ENCODE assay signal across 17 cellular contexts in genomic region chr13:98493035-98493401, GRCh38.
DNase-seq lines count a peak whose midpoint lies in the region; ATAC-seq, FAIRE-seq and TF ChIP-seq lines count a peak whose summit lies in the region.
"Had no signal": no experiment of that assay in that cellular context is flagged by ENCODE, and none has a peak within 500 bp of the region (broad histone marks: within the 10 kb centered on the region; RNA-seq: fewer than 3 reads in every experiment).

No MANE protein-coding gene starts in this region.

- H2AFZ ChIP-seq in H1 (ENCODE audit: low read length) = no peak overlapping the region

- H3K4me2 ChIP-seq in H1 (ENCODE audit: insufficient read depth in 1 of 2, low read depth in 2 of 2, low read length in 2 of 2) = 0 out of 4 replicates have a peak overlapping the region, but pooled peaks of 1 of the 2 experiments have one; percentile 51

- TF ChIP-seq EP300 in H1 (IDR thresholded peaks at IDR 0.05; ENCODE audit: borderline replicate concordance in 1 of 2, low read depth in 2 of 2, low read length in 2 of 2) = no peak

- no peak overlapping the region for H3K4me3 Mint-ChIP-seq in Caco-2 (ENCODE audit: unreplicated experiment)
- H3K4me3 Mint-ChIP-seq: activated CD8-positive, alpha-beta memory T cell treated with anti-CD3 and anti-CD28 coated beads, Interleukin-2, amount 10 ng/mL, durations not matched to agents 7 days and 5 days had no signal

- TF ChIP-seq CTCF in Caco-2 (IDR thresholded peaks at IDR 0.05; ENCODE audit: insufficient read depth in 1 of 2, low read depth in 1 of 2, low read length in 1 of 2, severe bottlenecking in 1 of 2, unreplicated experiment in 1 of 2) (no peak), H1 (IDR thresholded peaks at IDR 0.05; ENCODE audit: control extremely low read depth in 1 of 3, insufficient read depth in 1 of 3, low read depth in 1 of 3, low read length in 3 of 3) (no peak)

- H3K4me3 ChIP-seq in Caco-2 (ENCODE audit: low read depth, low read length) (no peak overlapping the region), HUES64 (ENCODE audit: low read length) (no peak overlapping the region), H1 (ENCODE audit: extremely low read depth in 1 of 4, insufficient read depth in 2 of 4, low read depth in 3 of 4, low read length in 4 of 4) (no peak overlapping the region), rectal smooth muscle tissue (ENCODE audit: low read length) (no peak overlapping the region)
- H3K4me3 ChIP-seq: coronary artery, mucosa of descending colon had no signal

- H3K27me3 Mint-ChIP-seq in Caco-2 (ENCODE audit: insufficient read depth, unreplicated experiment) = no peaks in the 10 kb centered on the region
- H3K27me3 Mint-ChIP-seq: activated CD8-positive, alpha-beta memory T cell treated with anti-CD3 and anti-CD28 coated beads, Interleukin-2, amount 10 ng/mL, durations not matched to agents 7 days and 5 days had no signal

- H3K9me3 ChIP-seq in Caco-2 = no peaks in the 10 kb centered on the region
- no peaks in the 10 kb centered on the region for H3K9me3 ChIP-seq in HUES64 (ENCODE audit: insufficient read depth, low read depth, low read length)
- H3K9me3 ChIP-seq in H1 (ENCODE audit: insufficient read depth in 2 of 2, low read depth in 1 of 2, low read length in 1 of 2) = no peaks in the 10 kb centered on the region
- H3K9me3 ChIP-seq: mucosa of descending colon had no signal

- H4K5ac ChIP-seq in H1 (ENCODE audit: insufficient read length, low read depth, low read length) = peak overlapping the region; percentile 55

- DNase-seq in Caco-2 (no peak), H1 (ENCODE audit: low read depth in 1 of 2, low spot score in 2 of 2) (no peak), NCI-H2081 treated with DMSO at 0.1 percent for 48 hours (lab: John Stamatoyannopoulos, UW) (no peak)
- DNase-seq in stimulated activated CD4-positive, alpha-beta T cell treated with anti-CD3 and anti-CD28 coated beads, Interleukin-2, amount 100 ng/mL, for 24 hours = no peak
- DNase-seq: activated CD8-positive, alpha-beta memory T cell treated with anti-CD3 and anti-CD28 coated beads, Interleukin-2, amount 10 ng/mL, durations not matched to agents 7 days and 5 days; activated effector memory CD4-positive, alpha-beta T cell treated with Interleukin-2 at 50 U/mL for 16 hours; mucosa of descending colon; NCI-H748 treated with DMSO at 0.1 percent for 48 hours; T-helper 9 cell had no signal

- CTCF ChIA-PET in Caco-2 (lab: Charles Lee) = no interaction called here
- CTCF ChIA-PET in H1 (lab: Charles Lee; ENCODE audit: partially characterized antibody) = no interaction called here

- H4K20me1 ChIP-seq in H1 (replicated peaks in 1 of 2; ENCODE audit: control insufficient read depth in 1 of 2, insufficient read depth in 2 of 2, low read length in 2 of 2) = peaks cover 13 to 27% of the 10 kb centered on the region in 2 experiments

- over 99% methylated on average over 5 of the region's 5 CpGs for WGBS in HUES64
- 93% methylated on average over 5 of the region's 5 CpGs; no CpG with 5 or more reads in 1 of the 2 experiments for WGBS in H1 (ENCODE audit: extremely low coverage in 1 of 2, insufficient coverage in 1 of 2, insufficient read length in 1 of 2, insufficient replicate concordance in 2 of 2, low coverage in 1 of 2, low lambda C conversion rate in 2 of 2, missing lambda C conversion rate in 1 of 2), 2 experiments

- H3K27ac ChIP-seq in HUES64 (ENCODE audit: low read depth, low read length) = peak overlapping the region; percentile 63; the same call in 1 of the 2 replicates
- H3K27ac ChIP-seq in H1 (ENCODE audit: low read depth, low read length) = no peak overlapping the region
- peak overlapping the region; percentile 41 for H3K27ac ChIP-seq in rectal smooth muscle tissue (ENCODE audit: low read depth, low read length)
- H3K27ac ChIP-seq: coronary artery had no signal

- H4K91ac ChIP-seq in H1 (replicated peaks; ENCODE audit: insufficient read length, low read length) = no peak overlapping the region

- H2BK120ac ChIP-seq in H1 (replicated peaks; ENCODE audit: low read depth, low read length) = no peak overlapping the region

- H3K4me1 Mint-ChIP-seq in Caco-2 (ENCODE audit: low read depth, unreplicated experiment) = peaks cover 44% of the 10 kb centered on the region

- BruUV-seq in Caco-2 (replicated peaks; lab: Mats Ljungman, UMichigan) = no TSS peak

- FAIRE-seq in H1 (lab: Jason Lieb, UNC) = no peak
- FAIRE-seq: endothelial cell of umbilical vein, frontal cortex, G401.6 had no signal

- H3K9ac ChIP-seq in HUES64 (ENCODE audit: low read depth, low read length) (no peak overlapping the region), H1 (replicated peaks in 1 of 4; ENCODE audit: extremely low read depth in 1 of 4, low read depth in 3 of 4, low read length in 3 of 4) (no peak overlapping the region), rectal smooth muscle tissue (ENCODE audit: low read length) (no peak overlapping the region)

- H3K36me3 ChIP-seq in Caco-2 (ENCODE audit: control insufficient read depth, insufficient read depth, low read length) (no peaks in the 10 kb centered on the region), HUES64 (ENCODE audit: insufficient read depth, low read length) (no peaks in the 10 kb centered on the region), H1 (ENCODE audit: control insufficient read depth in 2 of 4, insufficient read depth in 4 of 4, low read length in 3 of 4) (no peaks in the 10 kb centered on the region), rectal smooth muscle tissue (ENCODE audit: control insufficient read depth, insufficient read depth, low read length) (no peaks in the 10 kb centered on the region)

- no peak overlapping the region for H2BK15ac ChIP-seq in H1 (ENCODE audit: low read length)

- H2BK12ac ChIP-seq in H1 (ENCODE audit: low read depth, low read length) = no peak overlapping the region; the same call in 1 of the 2 replicates

- H2AK5ac ChIP-seq in H1 (ENCODE audit: low read depth, low read length) = no peak overlapping the region

- no peak overlapping the region for H4K8ac ChIP-seq in H1 (ENCODE audit: extremely low read depth, insufficient read depth, low read length)

- no peak overlapping the region for H3K56ac ChIP-seq in H1 (replicated peaks; ENCODE audit: insufficient read length, low read depth, low read length)

- POLR2A ChIA-PET in Caco-2 (lab: Charles Lee) = no interaction called here
- POLR2A ChIA-PET in H1 (lab: Charles Lee; ENCODE audit: partially characterized antibody) = interaction anchor here (1.1 kb wide), 1 partner anchor 9 kb away, joined by 4 read pairs; no protein-coding TSS in a partner anchor

- TF ChIP-seq RAD21 in H1 (IDR thresholded peaks at IDR 0.05 in 1 of 2, conservative IDR thresholded peaks at IDR 0.05 in 1 of 2; ENCODE audit: low read depth in 2 of 2, low read length in 2 of 2) = no peak

- no peak overlapping the region for H2BK20ac ChIP-seq in H1 (ENCODE audit: low read length)

- peaks cover 27% of the 10 kb centered on the region for H3K79me1 ChIP-seq in H1 (ENCODE audit: low read depth, low read length)

- H3K14ac ChIP-seq in H1 (ENCODE audit: insufficient read length) = no peak overlapping the region

- H3K23me2 ChIP-seq in H1 (ENCODE audit: low read depth, low read length) = no peaks in the 10 kb centered on the region

- peak overlapping the region; percentile 26 for H3K27ac Mint-ChIP-seq in Caco-2 (ENCODE audit: unreplicated experiment)
- H3K27ac Mint-ChIP-seq: activated CD8-positive, alpha-beta memory T cell treated with anti-CD3 and anti-CD28 coated beads, Interleukin-2, amount 10 ng/mL, durations not matched to agents 7 days and 5 days had no signal

- peaks cover 0 to 94% of the 10 kb centered on the region in 2 experiments for H3K79me2 ChIP-seq in H1 (ENCODE audit: control insufficient read depth in 1 of 2, insufficient read depth in 2 of 2, low read length in 2 of 2)

- H3K36me3 Mint-ChIP-seq in Caco-2 (ENCODE audit: insufficient read depth, unreplicated experiment) = peaks cover 75% of the 10 kb centered on the region

- no peak overlapping the region for H3K23ac ChIP-seq in H1 (ENCODE audit: insufficient read length)

- no peak overlapping the region for H2BK5ac ChIP-seq in H1 (ENCODE audit: low read depth, low read length)

- no peaks in the 10 kb centered on the region for H3K27me3 ChIP-seq in Caco-2 (replicated peaks; ENCODE audit: control insufficient read depth, insufficient read depth, low read length)
- H3K27me3 ChIP-seq in HUES64 (ENCODE audit: insufficient read depth, low read length) = no peaks in the 10 kb centered on the region
- no peaks in the 10 kb centered on the region for H3K27me3 ChIP-seq in H1 (replicated peaks in 1 of 4; ENCODE audit: control insufficient read depth in 3 of 4, extremely low read depth in 1 of 4, insufficient read depth in 3 of 4, low read length in 3 of 4)
- H3K27me3 ChIP-seq in rectal smooth muscle tissue (ENCODE audit: control insufficient read depth, insufficient read depth, low read length) = no peaks in the 10 kb centered on the region

- no peak for TF ChIP-seq POLR2A in H1 (IDR thresholded peaks at IDR 0.05; ENCODE audit: control extremely low read depth in 1 of 2, low read depth in 2 of 2, low read length in 2 of 2)

- H3K4ac ChIP-seq in H1 (replicated peaks; ENCODE audit: insufficient read length, low read depth, low read length) = no peak overlapping the region

- peaks cover 33% of the 10 kb centered on the region; the same call in 1 of the 2 replicates for H3K4me1 ChIP-seq in Caco-2
- peaks cover 51% of the 10 kb centered on the region for H3K4me1 ChIP-seq in HUES64 (ENCODE audit: insufficient read depth, low read length)
- peaks cover 11 to 25% (median 21%) of the 10 kb centered on the region in 4 experiments for H3K4me1 ChIP-seq in H1 (replicated peaks in 1 of 4; ENCODE audit: control insufficient read depth in 3 of 4, insufficient read depth in 4 of 4, low read length in 3 of 4)
- peaks cover 51% of the 10 kb centered on the region for H3K4me1 ChIP-seq in rectal smooth muscle tissue (ENCODE audit: control insufficient read depth, insufficient read depth, low read length)

- H3K18ac ChIP-seq in H1 (ENCODE audit: extremely low read depth, low read length) = no peak overlapping the region

- no peaks in the 10 kb centered on the region for H3K9me3 Mint-ChIP-seq in Caco-2 (ENCODE audit: unreplicated experiment)

- ATAC-seq in GM19351 (IDR thresholded peaks at IDR 0.05; ENCODE audit: unreplicated experiment) = no peak
- ATAC-seq: activated CD4-positive, CD25-positive, alpha-beta regulatory T cell treated with anti-CD3 and anti-CD28 coated beads, Interleukin-2, amount 50 U/mL, for 24 hours; activated CD8-positive, alpha-beta memory T cell treated with anti-CD3 and anti-CD28 coated beads, Interleukin-2, amount 10 ng/mL, durations not matched to agents 7 days and 5 days; mucosa of descending colon had no signal

- intact Hi-C loops in Caco-2 (cut with micrococcal nuclease; ENCODE audit: unreplicated experiment) = no loop called here

TF ChIP-seq in H1, 55 proteins besides CTCF, POLR2A, EP300 and RAD21 (continues in another document):
- TF ChIP-seq ZNF274 (IDR thresholded peaks at IDR 0.05; ENCODE audit: borderline replicate concordance, extremely low read depth, low read length) = no peak
- TF ChIP-seq KDM1A (IDR thresholded peaks at IDR 0.05; ENCODE audit: borderline replicate concordance, low read length) = no peak
- TF ChIP-seq PHF8 (conservative IDR thresholded peaks at IDR 0.05; ENCODE audit: low read depth, low read length) = no peak
- no peak for TF ChIP-seq RXRA (IDR thresholded peaks at IDR 0.05; ENCODE audit: insufficient read depth, low read depth, low read length)
